In genomic region chr4:184510431-184510830, GRCh38 we compare ENCODE assay signal across 19 cellular contexts.
"Had no signal": no experiment of that assay in that cellular context is flagged by ENCODE, and none has a peak within 500 bp of the region (broad histone marks: within the 10 kb centered on the region; RNA-seq: fewer than 3 reads in every experiment).

No MANE protein-coding gene starts in this region.

- ATAC-seq: activated T-cell treated with anti-CD3 and anti-CD28 coated beads, Interleukin-2, amount 50 U/mL, for 4 hours; mucosa of descending colon; natural killer cell; psoas muscle had no signal

- DNase-seq: activated CD4-positive, alpha-beta memory T cell treated with anti-CD3 and anti-CD28 coated beads for 36 hours; activated effector memory CD4-positive, alpha-beta T cell treated with anti-CD3 and anti-CD28 coated beads, Interleukin-2, amount 50 U/mL, for 16 hours; activated T-cell treated with anti-CD3 and anti-CD28 coated beads, Interleukin-2, amount 50 U/mL, for 4 hours; anterior cingulate cortex; effector CD8-positive, alpha-beta T cell; immature natural killer cell; mucosa of descending colon; natural killer cell; occipital lobe; psoas muscle; right lobe of liver; spleen; stimulated activated CD4-positive, alpha-beta T cell treated with anti-CD3 and anti-CD28 coated beads, Interleukin-1b, Interleukin-23, amount 100 ng/mL, for 48 hours; stimulated activated naive CD4-positive, alpha-beta T cell; substantia nigra; SW 1271 had no signal

- H3K27me3 Mint-ChIP-seq: activated CD4-positive, alpha-beta memory T cell treated with anti-CD3 and anti-CD28 coated beads for 36 hours; activated naive CD8-positive, alpha-beta T cell had no signal

- H3K9me3 Mint-ChIP-seq: activated CD4-positive, alpha-beta memory T cell treated with anti-CD3 and anti-CD28 coated beads for 36 hours; activated T-cell treated with anti-CD3 and anti-CD28 coated beads, Interleukin-2, amount 50 U/mL, for 4 hours; immature natural killer cell; natural killer cell had no signal

- H3K36me3 ChIP-seq: breast epithelium, right lobe of liver, spleen had no signal

- H3K27ac ChIP-seq: breast epithelium, epithelial cell of prostate, psoas muscle, right lobe of liver had no signal

- H3K4me1 ChIP-seq: right lobe of liver had no signal

- H3K4me3 Mint-ChIP-seq: activated CD4-positive, alpha-beta memory T cell treated with anti-CD3 and anti-CD28 coated beads for 36 hours; activated naive CD8-positive, alpha-beta T cell; activated T-cell treated with anti-CD3 and anti-CD28 coated beads, Interleukin-2, amount 50 U/mL, for 4 hours; immature natural killer cell; natural killer cell had no signal

- H3K4me3 ChIP-seq: breast epithelium, mucosa of descending colon, psoas muscle, right lobe of liver, spleen had no signal

- H3K27ac Mint-ChIP-seq: activated CD4-positive, alpha-beta memory T cell treated with anti-CD3 and anti-CD28 coated beads for 36 hours; activated naive CD8-positive, alpha-beta T cell; immature natural killer cell; natural killer cell had no signal

- H3K9me3 ChIP-seq: breast epithelium, psoas muscle, right lobe of liver, spleen had no signal

- H3K27me3 ChIP-seq: breast epithelium, right lobe of liver, spleen had no signal
